ENCODE assay signal across 22 cellular contexts in the genomic region with DNA sequence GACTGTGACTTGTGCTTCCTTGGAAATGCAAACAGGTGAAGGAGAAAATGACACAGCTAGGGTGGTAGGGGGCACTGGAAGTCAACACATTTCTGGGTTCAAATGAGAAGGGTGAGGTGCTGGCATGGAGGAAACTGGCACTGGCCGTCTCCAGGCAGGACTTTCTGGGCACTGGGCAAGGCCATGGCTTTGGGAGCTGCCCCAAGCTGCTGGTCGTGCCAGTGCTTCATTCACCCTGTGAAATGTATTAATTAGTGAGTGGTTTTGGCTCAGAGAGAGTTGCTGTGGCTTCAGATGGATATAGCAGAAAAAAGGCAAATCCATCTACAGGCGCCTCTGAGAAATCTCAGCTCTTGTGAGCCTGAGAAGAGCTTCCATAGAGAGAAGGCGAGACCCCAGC.
DNase-seq lines count a peak whose midpoint lies in the region; ATAC-seq, FAIRE-seq and TF ChIP-seq lines count a peak whose summit lies in the region.
"Had no signal": no experiment of that assay in that cellular context is flagged by ENCODE, and none has a peak within 500 bp of the region (broad histone marks: within the 10 kb centered on the region; RNA-seq: fewer than 3 reads in every experiment).

No MANE protein-coding gene starts in this region.

- H3K27me3 ChIP-seq in heart right ventricle, result no peaks in the 10 kb centered on the region
- H3K27me3 ChIP-seq: Peyer's patch, SJCRH30 had no signal

- no peak for ATAC-seq in GM18520 (IDR thresholded peaks at IDR 0.05; ENCODE audit: unreplicated experiment)
- no peak for ATAC-seq in heart right ventricle
- ATAC-seq in HG03095 (IDR thresholded peaks at IDR 0.05; ENCODE audit: unreplicated experiment), result no peak
- ATAC-seq: HCT116 had no signal

- WGBS in heart right ventricle, 2 donors, result 93 to 99% methylated on average over 4 of the region's 4 CpGs

- no peaks in the 10 kb centered on the region for H3K36me3 ChIP-seq in heart right ventricle
- H3K36me3 ChIP-seq: Peyer's patch, SJCRH30 had no signal

- intact Hi-C loops in posterior cingulate gyrus (cut with DNase I) (loop anchor here (10.0 kb wide), 1 partner anchor 367 kb away; a partner anchor contains a TSS), heart right ventricle (cut with DNase I) (loop anchor here in 2 of 10 donors (10.0 kb wide), 2 partner anchors 367 to 453 kb away; a partner anchor contains a TSS)

- in situ Hi-C loops in G401 (cut with HindIII; ENCODE audit: low sequenced_read_pairs), result no loop called here

- TF ChIP-seq CTCF in brain (conservative IDR thresholded peaks at IDR 0.05) (no peak), D721Med (IDR thresholded peaks at IDR 0.05; ENCODE audit: insufficient read depth, missing control alignments) (no peak), heart right ventricle (IDR thresholded peaks at IDR 0.05) (no peak)

- H3K27ac ChIP-seq in heart right ventricle, result no peak overlapping the region
- H3K27ac ChIP-seq: Peyer's patch, SJCRH30 had no signal

- H3K27ac Mint-ChIP-seq in brain, result peak overlapping the region; percentile 77 to 98 (median 92)
- H3K27ac Mint-ChIP-seq: CD4-positive, CD25-positive, alpha-beta regulatory T cell had no signal

- no peaks in the 10 kb centered on the region for H3K9me3 ChIP-seq in heart right ventricle
- H3K9me3 ChIP-seq: Peyer's patch, SJCRH30 had no signal

- H3K4me3 Mint-ChIP-seq in brain, result peak overlapping the region in 1 of 5 experiments; percentile 71
- H3K4me3 Mint-ChIP-seq: CD4-positive, CD25-positive, alpha-beta regulatory T cell had no signal

- H3K4me3 ChIP-seq in heart right ventricle, result no peak overlapping the region
- H3K4me3 ChIP-seq: Peyer's patch, SJCRH30 had no signal

- DNase-seq in G401 (ENCODE audit: low spot score) (peak; percentile 86), hypothalamus (lab: John Stamatoyannopoulos, UW) (peak in 27 of 51 donors; percentile 1 to 62 (median 16)), posterior cingulate gyrus (peak in 9 of 10 donors; percentile 9 to 88 (median 33)), D721Med (ENCODE audit: insufficient read length, low spot score) (no peak), heart right ventricle (no peak)
- DNase-seq: AML-193; CD4-positive, CD25-positive, alpha-beta regulatory T cell; DMS79; GOT3; Kasumi-1; NCI-H1694; NCI-H2081; NCI-H2171 treated with DMSO at 0.1 percent for 48 hours; NCI-H524 treated with DMSO at 0.1 percent for 48 hours; NCI-H82; Peyer's patch; SJCRH30 had no signal

- H3K9me3 Mint-ChIP-seq in brain, result peaks cover 5 to 9% (median 7%) of the 10 kb centered on the region in 5 experiments

- no peaks in the 10 kb centered on the region for H3K36me3 Mint-ChIP-seq in brain
- H3K36me3 Mint-ChIP-seq: CD4-positive, CD25-positive, alpha-beta regulatory T cell had no signal

- H3K4me1 ChIP-seq in heart right ventricle, result peaks cover 0 to 20% (median 11%) of the 10 kb centered on the region in 9 donors
- H3K4me1 ChIP-seq: Peyer's patch had no signal

- H3K4me1 Mint-ChIP-seq in brain, result peaks cover 35% of the 10 kb centered on the region
- H3K4me1 Mint-ChIP-seq: CD4-positive, CD25-positive, alpha-beta regulatory T cell had no signal

- H3K27me3 Mint-ChIP-seq in brain, result peaks cover 8% of the 10 kb centered on the region

- no peak for FAIRE-seq in D721Med (lab: Jason Lieb, UNC)
- FAIRE-seq: GM12891 had no signal

Comparison
In these comparisons a context has a peak if more than half of its experiments do, and no peak if none do; other contexts are left out.
1. DNase-seq: peak in G401 (single experiment), hypothalamus (27 of 51) and posterior cingulate gyrus (9 of 10); none in D721Med (single experiment) and heart right ventricle (0 of 2).